ENCODE assay signal across 10 cellular contexts in the genomic region with DNA sequence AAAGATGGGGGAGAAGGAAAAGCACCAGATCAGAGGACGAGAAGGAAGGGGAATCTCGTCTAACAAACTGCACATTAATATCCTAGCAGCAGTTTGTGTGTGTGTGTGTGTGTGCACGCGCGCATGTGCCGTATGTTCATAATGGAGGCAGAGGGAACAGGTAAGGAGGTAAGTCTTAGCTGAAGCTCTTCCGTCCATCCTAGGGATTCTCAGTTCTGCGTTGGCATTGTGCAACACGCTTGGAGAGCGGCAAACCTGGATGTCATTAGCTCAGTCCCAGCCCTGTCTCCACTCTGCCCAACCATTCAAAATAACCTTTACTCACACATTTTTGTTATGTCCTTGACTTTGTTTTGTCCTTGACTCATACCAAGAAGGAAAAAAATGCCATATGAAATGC. TPM values are rescaled to one million over a fixed set of nuclear protein-coding genes. Genes with fewer than 3 reads are reported as not detected.
DNase-seq lines count a peak whose midpoint lies in the region; ATAC-seq and TF ChIP-seq lines count a peak whose summit lies in the region.
"Had no signal": no experiment of that assay in that cellular context is flagged by ENCODE, and none has a peak within 500 bp of the region (broad histone marks: within the 10 kb centered on the region; RNA-seq: fewer than 3 reads in every experiment).

No MANE protein-coding gene starts in this region.

- H3K36me3 ChIP-seq in CD4-positive, CD25-positive, alpha-beta regulatory T cell (ENCODE audit: control insufficient read depth, insufficient read depth, low read length), result no peaks in the 10 kb centered on the region
- peaks cover 17% of the 10 kb centered on the region for H3K36me3 ChIP-seq in left ventricle myocardium inferior

- intact Hi-C loops in left ventricle myocardium inferior (cut with micrococcal nuclease), result no loop called here

- no peaks in the 10 kb centered on the region for H3K9me3 Mint-ChIP-seq in CD4-positive, CD25-positive, alpha-beta regulatory T cell
- H3K9me3 Mint-ChIP-seq: activated naive CD4-positive, alpha-beta T cell treated with anti-CD3 and anti-CD28 coated beads for 36 hours had no signal

- H3K27ac Mint-ChIP-seq in CD4-positive, CD25-positive, alpha-beta regulatory T cell, result peak overlapping the region in 2 of 3 donors; percentile 42
- H3K27ac Mint-ChIP-seq: activated naive CD4-positive, alpha-beta T cell treated with anti-CD3 and anti-CD28 coated beads for 36 hours had no signal

- H3K27ac ChIP-seq in CD4-positive, CD25-positive, alpha-beta regulatory T cell (ENCODE audit: insufficient read depth, low read length, poor library complexity, severe bottlenecking), result no peak overlapping the region
- no peak overlapping the region for H3K27ac ChIP-seq in left ventricle myocardium inferior (replicated peaks)

- no peak for TF ChIP-seq CTCF in fibroblast of mammary gland (conservative IDR thresholded peaks at IDR 0.05; ENCODE audit: control insufficient read depth, insufficient read depth, low read depth, low read length)
- TF ChIP-seq CTCF in left ventricle myocardium inferior (IDR thresholded peaks at IDR 0.05; ENCODE audit: borderline replicate concordance), result no peak

- peaks cover 8% of the 10 kb centered on the region for H3K4me1 ChIP-seq in CD4-positive, CD25-positive, alpha-beta regulatory T cell (ENCODE audit: control insufficient read depth, insufficient read depth, low read length, poor library complexity, severe bottlenecking)
- H3K4me1 ChIP-seq in left ventricle myocardium inferior, result peaks cover 26% of the 10 kb centered on the region

- peaks cover 10% of the 10 kb centered on the region for H3K36me3 Mint-ChIP-seq in CD4-positive, CD25-positive, alpha-beta regulatory T cell

- H3K27me3 ChIP-seq in CD4-positive, CD25-positive, alpha-beta regulatory T cell (ENCODE audit: control insufficient read depth, insufficient read depth, low read length), result no peaks in the 10 kb centered on the region
- no peaks in the 10 kb centered on the region for H3K27me3 ChIP-seq in left ventricle myocardium inferior (ENCODE audit: low read depth)
- H3K27me3 ChIP-seq: stomach had no signal

- no peak overlapping the region for H3K4me3 ChIP-seq in CD4-positive, CD25-positive, alpha-beta regulatory T cell (ENCODE audit: low read depth, low read length)
- H3K4me3 ChIP-seq in fibroblast of mammary gland (ENCODE audit: control insufficient read depth, low read depth, low read length) (no peak overlapping the region), left ventricle myocardium inferior (no peak overlapping the region)
- H3K4me3 ChIP-seq: stomach had no signal

- H3K27me3 Mint-ChIP-seq in CD4-positive, CD25-positive, alpha-beta regulatory T cell, result peaks cover 7% of the 10 kb centered on the region

- no peaks in the 10 kb centered on the region for H3K9me3 ChIP-seq in CD4-positive, CD25-positive, alpha-beta regulatory T cell (ENCODE audit: control insufficient read depth in 2 of 2, low read length in 2 of 2)
- no peaks in the 10 kb centered on the region for H3K9me3 ChIP-seq in left ventricle myocardium inferior (replicated peaks)
- H3K9me3 ChIP-seq: stomach had no signal

- ATAC-seq in CD4-positive, CD25-positive, alpha-beta regulatory T cell (ENCODE audit: low read depth in 2 of 2), result no peak
- ATAC-seq: left ventricle myocardium superior had no signal

- DNase-seq in CD4-positive, CD25-positive, alpha-beta regulatory T cell, result no peak
- DNase-seq in fibroblast of mammary gland (ENCODE audit: low read depth), result peak; percentile 71
- DNase-seq in left ventricle myocardium inferior, result no peak
- no peak for DNase-seq in H4 (ENCODE audit: low spot score)
- DNase-seq: activated naive CD4-positive, alpha-beta T cell treated with anti-CD3 and anti-CD28 coated beads for 36 hours; GOT3; left ventricle myocardium superior; NCI-H187 treated with DMSO at 0.1 percent for 48 hours; stimulated activated CD4-positive, alpha-beta T cell treated with anti-CD3 and anti-CD28 coated beads, Interleukin-2, amount 100 ng/mL, for 24 hours; stomach had no signal

- H3K4me1 Mint-ChIP-seq in CD4-positive, CD25-positive, alpha-beta regulatory T cell, result peaks cover 0 to 25% (median 3%) of the 10 kb centered on the region in 4 donors

- peak overlapping the region in 1 of 4 donors; percentile 47 for H3K4me3 Mint-ChIP-seq in CD4-positive, CD25-positive, alpha-beta regulatory T cell
- H3K4me3 Mint-ChIP-seq: activated naive CD4-positive, alpha-beta T cell treated with anti-CD3 and anti-CD28 coated beads for 36 hours had no signal

RNA-seq across cellular contexts. Expression of gene C1R, which starts 1.6 kb away (rescaled TPM):
- total RNA-seq in CD4-positive, CD25-positive, alpha-beta regulatory T cell, result 4.6 TPM
- polyA plus RNA-seq in CD4-positive, CD25-positive, alpha-beta regulatory T cell, result 1 to 10 TPM; 1.4 to 3.2 (median 2.1) TPM
- total RNA-seq in left ventricle myocardium inferior, result 143 TPM
- 71.4 and 104 TPM in 2 replicates for total RNA-seq in H4 (2014; rRNA removed; shearing (Covaris generic))

RNA-seq across cellular contexts. Expression of gene C1RL, which starts 15.1 kb away (rescaled TPM):
- 21.0 TPM for total RNA-seq in CD4-positive, CD25-positive, alpha-beta regulatory T cell
- 10 to 100 TPM in 1 of 4 donors, 1 to 10 TPM in 3; 6.0 to 10.8 (median 7.8) TPM for polyA plus RNA-seq in CD4-positive, CD25-positive, alpha-beta regulatory T cell
- total RNA-seq in left ventricle myocardium inferior, result 8.1 TPM
- 21.4 and 46.4 TPM in 2 replicates for total RNA-seq in H4 (2014; rRNA removed; shearing (Covaris generic))

RNA-seq across cellular contexts. Expression of gene C1S, which starts 33.4 kb away (rescaled TPM):
- 5.7 TPM for total RNA-seq in CD4-positive, CD25-positive, alpha-beta regulatory T cell
- polyA plus RNA-seq in CD4-positive, CD25-positive, alpha-beta regulatory T cell, result not detected
- total RNA-seq in left ventricle myocardium inferior, result 108 TPM
- 72.4 and 88.1 TPM in 2 replicates for total RNA-seq in H4 (2014; rRNA removed; shearing (Covaris generic))

RNA-seq across cellular contexts. Expression of gene RBP5, which starts 34.8 kb away (rescaled TPM):
- total RNA-seq in CD4-positive, CD25-positive, alpha-beta regulatory T cell, result not detected
- not detected for polyA plus RNA-seq in CD4-positive, CD25-positive, alpha-beta regulatory T cell
- 0.47 TPM for total RNA-seq in left ventricle myocardium inferior
- total RNA-seq in H4 (2014; rRNA removed; shearing (Covaris generic)), result 0.88 TPM in 1 of 2 replicates, not detected in the other
- total RNA-seq: stomach had no signal

RNA-seq across cellular contexts. Expression of gene CLSTN3, which starts 36.3 kb away (rescaled TPM):
- 64.9 TPM for total RNA-seq in CD4-positive, CD25-positive, alpha-beta regulatory T cell
- polyA plus RNA-seq in CD4-positive, CD25-positive, alpha-beta regulatory T cell, result 1 to 10 TPM; 2.2 to 4.1 (median 3.6) TPM
- total RNA-seq in left ventricle myocardium inferior, result 4.6 TPM
- total RNA-seq in H4 (2014; rRNA removed; shearing (Covaris generic)), result 40.1 and 60.6 TPM in 2 replicates

Comparison
In these comparisons a context has a peak if more than half of its experiments do, and no peak if none do; other contexts are left out.
1. RNA of gene C1R, which starts 1.6 kb away (total RNA-seq): 143 TPM in left ventricle myocardium inferior (single experiment) and 71.4 to 104 TPM in H4; 4.6 TPM in CD4-positive, CD25-positive, alpha-beta regulatory T cell (single experiment); every median in the first group is over 10 times any median in the second.
2. RNA of gene C1S, which starts 33.4 kb away (total RNA-seq): 108 TPM in left ventricle myocardium inferior (single experiment) and 72.4 to 88.1 TPM in H4; 5.7 TPM in CD4-positive, CD25-positive, alpha-beta regulatory T cell (single experiment); every median in the first group is over 10 times any median in the second.